ENCODE assay signal across 17 cellular contexts in genomic region chr2:233360771-233361176, GRCh38. TPM values are rescaled to one million over a fixed set of nuclear protein-coding genes. Genes with fewer than 3 reads are reported as not detected.
A peak's percentile ranks its signal among the peaks of the same experiment; 100 is the strongest.
DNase-seq lines count a peak whose midpoint lies in the region; ATAC-seq and TF ChIP-seq lines count a peak whose summit lies in the region.
"Had no signal": no experiment of that assay in that cellular context is flagged by ENCODE, and none has a peak within 500 bp of the region (broad histone marks: within the 10 kb centered on the region; RNA-seq: fewer than 3 reads in every experiment).

No MANE protein-coding gene starts in this region.

- H3K36me3 ChIP-seq in HUES48 (ENCODE audit: control insufficient read depth, insufficient read depth, low read length) (no peaks in the 10 kb centered on the region; the same call in 1 of the 2 replicates), gastrocnemius medialis (no peaks in the 10 kb centered on the region), left lung (peaks cover 0 to 4% of the 10 kb centered on the region in 2 donors)
- H3K36me3 ChIP-seq: adrenal gland had no signal

- DNase-seq in immature natural killer cell (no peak), gastrocnemius medialis (no peak), left lung (no peak), amygdala (lab: John Stamatoyannopoulos, UW) (no peak)
- DNase-seq: activated CD4-positive, alpha-beta T cell treated with anti-CD3 and anti-CD28 coated beads, Interleukin-2, amount 10 ng/mL, durations not matched to agents 24 days and 14 days; GOT3; NCI-H1105; NCI-H2171 treated with DMSO at 0.1 percent for 48 hours; SHP77; stimulated activated CD4-positive, alpha-beta T cell treated with anti-CD3 and anti-CD28 coated beads, Interleukin-4, amount 100 ng/mL, for 1 hour; T-helper 2 cell had no signal

- no peak for TF ChIP-seq POLR2A in gastrocnemius medialis (IDR thresholded peaks at IDR 0.05)

- H3K4me1 Mint-ChIP-seq in activated naive CD8-positive, alpha-beta T cell (ENCODE audit: low read depth), result peaks cover 68% of the 10 kb centered on the region
- peaks cover 83 to 100% of the 10 kb centered on the region in 2 donors for H3K4me1 Mint-ChIP-seq in immature natural killer cell

- H3K27ac Mint-ChIP-seq in activated naive CD8-positive, alpha-beta T cell, result peak overlapping the region; percentile 54
- H3K27ac Mint-ChIP-seq in immature natural killer cell, result peak overlapping the region; percentile 44 to 90 (median 73)
- H3K27ac Mint-ChIP-seq: activated CD4-positive, alpha-beta T cell treated with anti-CD3 and anti-CD28 coated beads, Interleukin-2, amount 10 ng/mL, durations not matched to agents 24 days and 14 days had no signal

- H3K27ac ChIP-seq in HUES48 (ENCODE audit: low read depth, low read length) (peak overlapping the region; percentile 5), gastrocnemius medialis (peak overlapping the region in 3 of 4 donors; percentile 8 to 48 (median 20)), left lung (no peak overlapping the region)
- H3K27ac ChIP-seq: adrenal gland had no signal

- H3K4me1 ChIP-seq in HUES48 (ENCODE audit: control insufficient read depth, insufficient read depth, low read length) (no peaks in the 10 kb centered on the region), gastrocnemius medialis (peaks cover 4 to 10% of the 10 kb centered on the region in 2 donors), left lung (peaks cover 0 to 34% of the 10 kb centered on the region in 2 donors)

- H3K4me3 ChIP-seq in HUES48 (ENCODE audit: low read depth, low read length), result no peak overlapping the region
- no peak overlapping the region for H3K4me3 ChIP-seq in gastrocnemius medialis
- H3K4me3 ChIP-seq in left lung, result no peak overlapping the region
- H3K4me3 ChIP-seq: adrenal gland had no signal

- H3K9ac ChIP-seq in HUES48 (ENCODE audit: low read depth, low read length), result no peak overlapping the region

- TF ChIP-seq CTCF in gastrocnemius medialis (IDR thresholded peaks at IDR 0.05 in 4 of 5, conservative IDR thresholded peaks at IDR 0.05 in 1 of 5), result no peak
- TF ChIP-seq CTCF in left lung (IDR thresholded peaks at IDR 0.05), result no peak

- no peak overlapping the region for H3K4me3 Mint-ChIP-seq in activated naive CD8-positive, alpha-beta T cell
- H3K4me3 Mint-ChIP-seq in immature natural killer cell, result peak overlapping the region in 2 of 5 donors; percentile 19 to 47
- H3K4me3 Mint-ChIP-seq: activated CD4-positive, alpha-beta T cell treated with anti-CD3 and anti-CD28 coated beads, Interleukin-2, amount 10 ng/mL, durations not matched to agents 24 days and 14 days had no signal

- intact Hi-C loops in gastrocnemius medialis (cut with DNase I; ENCODE audit: low total_unique reads) (no loop called here), left lung (cut with DNase I) (no loop called here)

- in situ Hi-C loops in gastrocnemius medialis (cut with MboI; ENCODE audit: low sequenced_read_pairs in 4 of 4), result no loop called here

- H3K9me3 Mint-ChIP-seq in activated naive CD8-positive, alpha-beta T cell (ENCODE audit: low read depth), result peaks cover 4% of the 10 kb centered on the region
- H3K9me3 Mint-ChIP-seq in immature natural killer cell, result peaks cover 0 to 4% (median 0%) of the 10 kb centered on the region in 6 donors
- H3K9me3 Mint-ChIP-seq: activated CD4-positive, alpha-beta T cell treated with anti-CD3 and anti-CD28 coated beads, Interleukin-2, amount 10 ng/mL, durations not matched to agents 24 days and 14 days had no signal

- no peaks in the 10 kb centered on the region for H3K27me3 Mint-ChIP-seq in activated naive CD8-positive, alpha-beta T cell
- H3K27me3 Mint-ChIP-seq in immature natural killer cell (ENCODE audit: low read depth in 3 of 3), result peaks cover 2 to 6% (median 3%) of the 10 kb centered on the region in 3 donors
- H3K27me3 Mint-ChIP-seq: activated CD4-positive, alpha-beta T cell treated with anti-CD3 and anti-CD28 coated beads, Interleukin-2, amount 10 ng/mL, durations not matched to agents 24 days and 14 days had no signal

- peaks cover 24% of the 10 kb centered on the region for H3K36me3 Mint-ChIP-seq in activated naive CD8-positive, alpha-beta T cell
- peaks cover 11 to 25% (median 24%) of the 10 kb centered on the region in 3 donors for H3K36me3 Mint-ChIP-seq in immature natural killer cell

- peaks cover 4% of the 10 kb centered on the region for H3K27me3 ChIP-seq in HUES48 (ENCODE audit: control insufficient read depth, insufficient read depth, low read length)
- H3K27me3 ChIP-seq in gastrocnemius medialis, result no peaks in the 10 kb centered on the region
- H3K27me3 ChIP-seq in left lung, result no peaks in the 10 kb centered on the region
- H3K27me3 ChIP-seq: adrenal gland had no signal

- H3K9me3 ChIP-seq in HUES48 (ENCODE audit: control insufficient read depth, insufficient read depth, low read length) (no peaks in the 10 kb centered on the region), gastrocnemius medialis (no peaks in the 10 kb centered on the region), left lung (no peaks in the 10 kb centered on the region)
- H3K9me3 ChIP-seq: adrenal gland had no signal

- ATAC-seq in gastrocnemius medialis (no peak), left lung (no peak), GM19455 (IDR thresholded peaks at IDR 0.05; ENCODE audit: unreplicated experiment) (no peak)

RNA-seq across cellular contexts. Expression of gene DGKD, which starts 6.5 kb away (rescaled TPM):
- polyA plus RNA-seq in immature natural killer cell, result 10 to 100 TPM; 15.9 to 60.6 (median 21.3) TPM
- total RNA-seq in gastrocnemius medialis (10 to 100 TPM; 26.3 to 41.3 (median 30.4) TPM), left lung (10 to 100 TPM; 87.7 to 98.0 TPM)

RNA-seq across cellular contexts. Expression of gene SAG, which starts 53.2 kb away (rescaled TPM):
- not detected for polyA plus RNA-seq in immature natural killer cell
- total RNA-seq in gastrocnemius medialis, result under 1 TPM in 1 of 4 donors, not detected in 3; 0.10 TPM
- not detected for total RNA-seq in left lung
- total RNA-seq: activated CD4-positive, alpha-beta T cell treated with anti-CD3 and anti-CD28 coated beads, Interleukin-2, amount 10 ng/mL, durations not matched to agents 24 days and 14 days; adrenal gland; renal cortical epithelial cell had no signal
- polyA plus RNA-seq: BJ had no signal

Comparison
In these comparisons a context has a peak if more than half of its experiments do, and no peak if none do; other contexts are left out.
1. H3K27ac ChIP-seq: peak in HUES48 (single experiment) and gastrocnemius medialis (3 of 4); none in left lung (0 of 2).